ENCODE assay signal across 8 cellular contexts in the genomic region with DNA sequence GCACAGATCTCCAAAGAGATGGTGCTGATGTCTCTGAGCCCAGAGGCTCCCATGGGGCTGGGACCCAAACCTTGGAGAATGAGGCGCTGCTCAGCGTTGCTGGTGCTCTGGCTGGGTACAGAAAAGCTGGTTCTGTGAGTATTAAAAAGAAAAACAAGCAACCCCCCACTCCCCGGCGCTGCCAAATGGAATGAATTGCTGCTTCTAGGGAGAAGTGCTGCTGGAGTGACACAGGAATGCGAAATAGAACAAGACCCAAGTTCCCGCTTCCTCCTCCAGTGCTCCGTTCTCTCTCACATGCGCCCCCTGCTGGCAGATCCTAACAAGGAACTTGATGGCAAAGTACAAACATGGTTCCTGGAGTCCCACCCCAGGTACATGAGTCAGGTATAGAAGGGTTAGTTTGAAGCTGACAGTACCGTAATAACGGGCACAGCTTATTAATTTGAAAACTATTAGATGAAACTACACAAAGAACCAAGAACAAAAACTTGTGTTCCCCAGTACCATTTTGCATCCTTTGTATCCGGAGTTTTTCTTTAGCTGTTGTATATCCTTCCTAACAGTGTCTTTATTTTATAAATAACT. TPM values are rescaled to one million over a fixed set of nuclear protein-coding genes. Genes with fewer than 3 reads are reported as not detected.
DNase-seq lines count a peak whose midpoint lies in the region; ATAC-seq and TF ChIP-seq lines count a peak whose summit lies in the region.

No MANE protein-coding gene starts in this region.

- ATAC-seq in HG03432 (IDR thresholded peaks at IDR 0.05; ENCODE audit: unreplicated experiment) = peak; percentile 30
- ATAC-seq in activated CD4-positive, alpha-beta T cell treated with anti-CD3 and anti-CD28 coated beads for 36 hours = peak; percentile 69
- no peak for ATAC-seq in HG03139 (IDR thresholded peaks at IDR 0.05; ENCODE audit: unreplicated experiment)

- H3K9me3 Mint-ChIP-seq in activated CD4-positive, alpha-beta T cell treated with anti-CD3 and anti-CD28 coated beads for 36 hours (ENCODE audit: low read depth) = no peaks in the 10 kb centered on the region
- no peaks in the 10 kb centered on the region for H3K9me3 Mint-ChIP-seq in chondrocyte (ENCODE audit: low read depth)

- POLR2A ChIA-PET in activated CD4-positive, alpha-beta T cell treated with anti-CD3 and anti-CD28 coated beads for 36 hours (lab: Charles Lee) = interaction anchor here (0.6 to 1.1 kb wide), 5 partner anchors 63 to 697 kb away, joined by 3 to 9 read pairs (median 5); no protein-coding TSS in a partner anchor

- DNase-seq in CD1c-positive myeloid dendritic cell (ENCODE audit: extremely low spot score) (peak; percentile 96), NCI-H526 treated with DMSO at 0.1 percent for 48 hours (lab: John Stamatoyannopoulos, UW) (peak; percentile 88), chondrocyte (ENCODE audit: low spot score) (no peak), left kidney (ENCODE audit: low read depth, low spot score) (peak; percentile 97)
- peak; percentile 98 for DNase-seq in activated CD4-positive, alpha-beta T cell treated with anti-CD3 and anti-CD28 coated beads for 36 hours
- DNase-seq in stimulated activated CD4-positive, alpha-beta T cell treated with anti-CD3 and anti-CD28 coated beads, Interleukin-2, amount 100 ng/mL, for 4 hours (ENCODE audit: low read depth) = peak; percentile 91

- peak; percentile 94 for TF ChIP-seq CTCF in chondrocyte (IDR thresholded peaks at IDR 0.05)

- peaks cover 29% of the 10 kb centered on the region for H3K4me1 Mint-ChIP-seq in activated CD4-positive, alpha-beta T cell treated with anti-CD3 and anti-CD28 coated beads for 36 hours
- peaks cover 24% of the 10 kb centered on the region for H3K4me1 Mint-ChIP-seq in chondrocyte (ENCODE audit: low read depth)

- H3K27me3 Mint-ChIP-seq in activated CD4-positive, alpha-beta T cell treated with anti-CD3 and anti-CD28 coated beads for 36 hours = no peaks in the 10 kb centered on the region
- H3K27me3 Mint-ChIP-seq in chondrocyte (ENCODE audit: low read depth) = no peaks in the 10 kb centered on the region

- H3K27ac Mint-ChIP-seq in activated CD4-positive, alpha-beta T cell treated with anti-CD3 and anti-CD28 coated beads for 36 hours = peak overlapping the region; percentile 55
- H3K27ac Mint-ChIP-seq in chondrocyte (ENCODE audit: unreplicated experiment) = peak overlapping the region; percentile 66

- H3K4me3 Mint-ChIP-seq in activated CD4-positive, alpha-beta T cell treated with anti-CD3 and anti-CD28 coated beads for 36 hours = peak overlapping the region; percentile 57
- no peak overlapping the region for H3K4me3 Mint-ChIP-seq in chondrocyte (ENCODE audit: unreplicated experiment)

- CTCF ChIA-PET in activated CD4-positive, alpha-beta T cell treated with anti-CD3 and anti-CD28 coated beads for 36 hours (lab: Charles Lee) = interaction anchor here (0.6 to 5.9 kb wide), 33 partner anchors 8 to 560 kb away, joined by 3 to 166 read pairs (median 4); a partner anchor contains a TSS

- peaks cover 19% of the 10 kb centered on the region for H3K36me3 Mint-ChIP-seq in activated CD4-positive, alpha-beta T cell treated with anti-CD3 and anti-CD28 coated beads for 36 hours (ENCODE audit: low read depth)
- no peaks in the 10 kb centered on the region for H3K36me3 Mint-ChIP-seq in chondrocyte (ENCODE audit: low read depth)

- intact Hi-C loops in activated CD4-positive, alpha-beta T cell treated with anti-CD3 and anti-CD28 coated beads for 36 hours (cut with DNase I, micrococcal nuclease) = loop anchor here (1.0 to 2.0 kb wide), 3 partner anchors 50 to 84 kb away; no protein-coding TSS in a partner anchor

RNA-seq across cellular contexts. Expression of a gene that starts 2.1 kb away (rescaled TPM):
- 10 to 100 TPM; 48.5 to 54.0 TPM for total RNA-seq in activated CD4-positive, alpha-beta T cell treated with anti-CD3 and anti-CD28 coated beads for 36 hours
- 23.3 to 25.9 TPM (median 23.7 TPM) in 3 replicates for total RNA-seq in chondrocyte

RNA-seq across cellular contexts. Expression of a gene that starts 29.0 kb away (rescaled TPM):
- 10 to 100 TPM; 72.6 to 83.7 TPM for total RNA-seq in activated CD4-positive, alpha-beta T cell treated with anti-CD3 and anti-CD28 coated beads for 36 hours
- total RNA-seq in chondrocyte = 76.8 to 77.6 TPM (median 77.2 TPM) in 3 replicates
